ENCODE assay signal across 21 cellular contexts in the genomic region with DNA sequence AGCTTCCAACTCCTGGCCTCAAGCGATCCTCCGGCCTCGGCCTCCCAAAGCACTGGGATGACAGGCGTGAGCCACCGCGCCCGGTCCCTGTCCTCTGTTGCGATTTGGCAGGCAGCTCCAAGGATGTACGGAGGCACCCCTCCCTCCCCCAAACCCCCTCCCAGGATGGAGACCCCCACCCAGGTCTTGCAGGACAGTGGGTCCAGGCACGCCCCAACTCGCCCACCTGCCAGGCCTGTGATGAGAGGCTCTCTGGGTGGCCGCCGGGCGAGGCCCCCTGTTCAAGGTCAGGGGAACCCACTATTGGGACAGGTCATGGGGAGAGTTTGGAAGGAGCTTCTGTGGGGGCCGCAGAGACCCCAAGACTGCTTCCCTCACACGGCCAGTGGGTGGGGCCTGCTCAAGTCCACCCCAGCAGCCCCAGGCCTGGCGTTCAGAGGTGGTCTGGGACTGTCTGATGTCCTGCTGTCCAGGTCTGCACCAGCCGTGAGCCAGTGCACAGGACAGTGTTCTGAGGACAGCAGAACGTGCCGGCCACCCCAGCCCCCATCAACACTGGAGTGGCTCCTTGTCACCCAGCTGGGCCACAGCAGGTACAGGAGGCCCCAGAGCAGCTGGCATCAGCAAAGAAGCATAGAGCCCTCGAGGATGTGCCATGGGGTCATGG. TPM values are rescaled to one million over a fixed set of nuclear protein-coding genes. Genes with fewer than 3 reads are reported as not detected.
DNase-seq lines count a peak whose midpoint lies in the region; ATAC-seq, FAIRE-seq and TF ChIP-seq lines count a peak whose summit lies in the region.
"Had no signal": no experiment of that assay in that cellular context is flagged by ENCODE, and none has a peak within 500 bp of the region (broad histone marks: within the 10 kb centered on the region; RNA-seq: fewer than 3 reads in every experiment).

No MANE protein-coding gene starts in this region.

- no peaks in the 10 kb centered on the region for H3K9me3 Mint-ChIP-seq in naive thymus-derived CD8-positive, alpha-beta T cell
- H3K9me3 Mint-ChIP-seq: neural crest cell had no signal

- H3K9me3 ChIP-seq in right lobe of liver (no peaks in the 10 kb centered on the region), HepG2 (ENCODE audit: low read length) (no peaks in the 10 kb centered on the region)
- H3K9me3 ChIP-seq: MG63, testis had no signal

- peaks cover 0 to 9% (median 0%) of the 10 kb centered on the region in 4 donors for H3K4me1 ChIP-seq in right lobe of liver
- peaks cover 46% of the 10 kb centered on the region for H3K4me1 ChIP-seq in HepG2 (ENCODE audit: insufficient read depth, low read length)
- H3K4me1 ChIP-seq: testis had no signal

- CTCF ChIA-PET in HepG2 (lab: Yijun Ruan, JAX; ENCODE audit: low intra/inter-chr PET ratio, low total read pairs) = no interaction called here

- no peak overlapping the region for H3K9ac ChIP-seq in HepG2 (ENCODE audit: insufficient read depth, low read depth, low read length)

- TF ChIP-seq CTCF in right lobe of liver (IDR thresholded peaks at IDR 0.05) = no peak
- TF ChIP-seq CTCF in HepG2 (CRISPR knock-in tag; IDR thresholded peaks at IDR 0.05) = no peak

- no peak for TF ChIP-seq EP300 in HepG2 (IDR thresholded peaks at IDR 0.05; ENCODE audit: low read depth in 2 of 2, low read length in 2 of 2)
- TF ChIP-seq EP300 in HepG2 (CRISPR knock-in tag; IDR thresholded peaks at IDR 0.05; ENCODE audit: borderline replicate concordance) = no peak

- DNase-seq in right lobe of liver (peak; percentile 17 to 52 (median 42)), HepG2 (ENCODE audit: low spot score) (no peak), frontal cortex (ENCODE audit: low spot score in 2 of 2) (no peak), HK-2 (ENCODE audit: unreplicated experiment) (no peak), OCI-M1 (lab: John Stamatoyannopoulos, UW) (no peak)
- peak in 1 of 10 donors; percentile 43 for DNase-seq in naive thymus-derived CD8-positive, alpha-beta T cell
- no peak for DNase-seq in stimulated activated naive CD4-positive, alpha-beta T cell (lab: John Stamatoyannopoulos, UW)
- DNase-seq: activated T-cell treated with anti-CD3 and anti-CD28 coated beads, Interleukin-2, amount 50 U/mL, for 1 hour; amygdala; DMS53; mesendoderm; MG63; NCI-H1694; NCI-H226; stimulated activated CD4-positive, alpha-beta T cell treated with anti-CD3 and anti-CD28 coated beads, Interleukin-1b, Interleukin-23, amount 100 ng/mL, for 48 hours; T-helper 9 cell; testis had no signal

- H3K4me2 ChIP-seq in HepG2 (ENCODE audit: low read depth, low read length) = no peak overlapping the region; the same call in 1 of the 2 replicates

- peaks cover 0 to 2% (median 0%) of the 10 kb centered on the region in 5 donors for H3K27me3 Mint-ChIP-seq in naive thymus-derived CD8-positive, alpha-beta T cell

- H3K27me3 ChIP-seq in right lobe of liver = peaks cover 0 to 3% of the 10 kb centered on the region in 2 donors
- H3K27me3 ChIP-seq in HepG2 (ENCODE audit: control insufficient read depth in 1 of 2, insufficient read depth in 2 of 2, low read length in 2 of 2) = no peaks in the 10 kb centered on the region
- H3K27me3 ChIP-seq: MG63, testis had no signal

- H3K4me3 Mint-ChIP-seq in naive thymus-derived CD8-positive, alpha-beta T cell = peak overlapping the region in 6 of 10 donors; percentile 22 to 85 (median 61)
- H3K4me3 Mint-ChIP-seq: neural crest cell had no signal

- H3K36me3 ChIP-seq in right lobe of liver (no peaks in the 10 kb centered on the region), HepG2 (replicated peaks in 1 of 2; ENCODE audit: control insufficient read depth in 1 of 2, insufficient read depth in 2 of 2, low read length in 2 of 2) (no peaks in the 10 kb centered on the region; a peak in 1 of 5 replicates)
- H3K36me3 ChIP-seq: MG63 had no signal

- intact Hi-C loops in right lobe of liver (cut with DNase I) (no loop called here), HepG2 (cut with micrococcal nuclease; ENCODE audit: unreplicated experiment) (loop anchor here (5.0 to 10.0 kb wide), 3 partner anchors 47 to 137 kb away; partner anchors contain the start of gene GET4)

- no peaks in the 10 kb centered on the region for H3K79me2 ChIP-seq in HepG2 (ENCODE audit: insufficient read depth, low read length)

- H3K27ac ChIP-seq in right lobe of liver (no peak overlapping the region), HepG2 (ENCODE audit: extremely low read length, insufficient read depth, low read length) (no peak overlapping the region), angular gyrus (ENCODE audit: low read depth, low read length) (peak overlapping the region; percentile 82)
- H3K27ac ChIP-seq: epithelial cell of prostate, testis had no signal

- no peak overlapping the region for H2AFZ ChIP-seq in HepG2 (ENCODE audit: low read length)

- FAIRE-seq in HepG2 (lab: Jason Lieb, UNC) = no peak
- FAIRE-seq in frontal cortex (lab: Jason Lieb, UNC) = no peak

- in situ Hi-C loops in HepG2 (cut with HindIII; ENCODE audit: extremely low pct_ligation_motif_present, low pct_unique_long_range_greater_than_20kb) = no loop called here

- H3K4me3 ChIP-seq in right lobe of liver (no peak overlapping the region), HepG2 (replicated peaks in 1 of 3; ENCODE audit: insufficient read depth in 1 of 3, low read depth in 2 of 3, low read length in 3 of 3) (no peak overlapping the region; a peak in 1 of 6 replicates)
- H3K4me3 ChIP-seq: MG63, testis had no signal

- peaks cover 0 to 14% (median 7%) of the 10 kb centered on the region in 4 donors for H3K4me1 Mint-ChIP-seq in naive thymus-derived CD8-positive, alpha-beta T cell
- H3K4me1 Mint-ChIP-seq: neural crest cell had no signal

- no peak for TF ChIP-seq RAD21 in HepG2 (CRISPR knock-in tag; IDR thresholded peaks at IDR 0.05)

- H3K36me3 Mint-ChIP-seq in naive thymus-derived CD8-positive, alpha-beta T cell = no peaks in the 10 kb centered on the region

- H3K27ac Mint-ChIP-seq in naive thymus-derived CD8-positive, alpha-beta T cell = peak overlapping the region in 2 of 10 donors; percentile 37 to 48

- ATAC-seq in right lobe of liver (no peak), HepG2 (no peak)
- ATAC-seq in naive thymus-derived CD8-positive, alpha-beta T cell = no peak
- ATAC-seq: HCT116 had no signal

- no peaks in the 10 kb centered on the region for H4K20me1 ChIP-seq in HepG2 (ENCODE audit: insufficient read depth, low read length)

- TF ChIP-seq POLR2A in right lobe of liver (IDR thresholded peaks at IDR 0.05) = no peak
- TF ChIP-seq POLR2A in HepG2 (IDR thresholded peaks at IDR 0.05; ENCODE audit: insufficient read depth in 1 of 2, low read depth in 2 of 2, low read length in 2 of 2) = no peak

- POLR2A ChIA-PET in HepG2 (lab: Yijun Ruan, JAX) = interaction anchor here (0.8 to 2.9 kb wide), 3 partner anchors 15 to 51 kb away, joined by 3 to 12 read pairs (median 9); no protein-coding TSS in a partner anchor
- POLR2A ChIA-PET in naive thymus-derived CD8-positive, alpha-beta T cell (lab: Charles Lee) = interaction anchor here (1.0 to 1.7 kb wide), 4 partner anchors 26 to 77 kb away, joined by 3 to 5 read pairs (median 5); no protein-coding TSS in a partner anchor

- no TSS peak for BruUV-seq in HepG2 (replicated peaks; lab: Mats Ljungman, UMichigan)

- WGBS in right lobe of liver (ENCODE audit: insufficient coverage, low coverage, low lambda C conversion rate, missing lambda C conversion rate) = 87% methylated on average over 6 of the region's 21 CpGs
- WGBS in HepG2 (ENCODE audit: low lambda C conversion rate) = 98% methylated on average over 7 of the region's 21 CpGs

RNA-seq across cellular contexts. Expression of gene ADAP1, which starts 2.5 kb away (rescaled TPM):
- total RNA-seq in right lobe of liver (1 to 10 TPM; 1.4 to 4.2 (median 2.7) TPM), HepG2 (2016; rRNA removed; fragmentation: Illumina TruSeq; extraction: Trizol) (18.3 and 24.6 TPM in 2 replicates), frontal cortex (33.8 TPM)
- 23.5 and 25.0 TPM in 2 replicates for total RNA-seq in HepG2 (2016; cell fraction: cytosol; rRNA removed; fragmentation: Illumina TruSeq; extraction: Trizol; ENCODE audit: low read depth)
- 16.6 and 27.2 TPM in 2 replicates for total RNA-seq in HepG2 (2016; cell fraction: insoluble cytoplasmic fraction; rRNA removed; fragmentation: Illumina TruSeq; extraction: Trizol)
- 46.3 and 47.4 TPM in 2 replicates for total RNA-seq in HepG2 (2016; cell fraction: membrane; rRNA removed; fragmentation: Illumina TruSeq; extraction: Trizol)
- 13.2 TPM in 2 replicates for total RNA-seq in HepG2 (2016; cell fraction: nucleus; rRNA removed; fragmentation: Illumina TruSeq; extraction: Trizol)
- polyA plus RNA-seq in HepG2 (2011; rRNA removed) = 10.5 and 15.0 TPM in 2 replicates
- 11.8 and 14.5 TPM in 2 replicates for polyA plus RNA-seq in HepG2 (2011; cell fraction: cytosol; rRNA removed)
- 19.8 and 24.0 TPM in 2 replicates for polyA plus RNA-seq in HepG2 (2011; cell fraction: nucleus; rRNA removed)
- 15.3 and 21.4 TPM in 2 replicates for polyA plus RNA-seq in HepG2 (2012)
- polyA plus RNA-seq in HepG2 (2016; cell fraction: cytosol; fragmentation: Illumina TruSeq; extraction: Trizol; ENCODE audit: low read depth) = 24.2 and 28.1 TPM in 2 replicates
- 17.0 and 28.9 TPM in 2 replicates for polyA plus RNA-seq in HepG2 (2016; cell fraction: insoluble cytoplasmic fraction; fragmentation: Illumina TruSeq; extraction: Trizol; ENCODE audit: low read depth)
- 45.2 and 45.4 TPM in 2 replicates for polyA plus RNA-seq in HepG2 (2016; cell fraction: membrane; fragmentation: Illumina TruSeq; extraction: Trizol; ENCODE audit: low read depth)
- polyA plus RNA-seq in HepG2 (2016; cell fraction: nucleus; fragmentation: Illumina TruSeq; extraction: Trizol; ENCODE audit: insufficient read depth, low read depth) = 26.8 and 30.8 TPM in 2 replicates
- 3.5 and 14.9 TPM in 2 replicates for polyA minus RNA-seq in HepG2 (2011; rRNA and poly(A)+ RNA removed; ENCODE audit: low replicate concordance)
- 7.5 and 11.2 TPM in 2 replicates for polyA minus RNA-seq in HepG2 (2011; cell fraction: cytosol; rRNA and poly(A)+ RNA removed)
- 5.2 and 7.6 TPM in 2 replicates for polyA minus RNA-seq in HepG2 (2011; cell fraction: nucleus; rRNA and poly(A)+ RNA removed)
- total RNA-seq in naive thymus-derived CD8-positive, alpha-beta T cell = 10 to 100 TPM; 12.4 to 14.5 TPM
- 10 to 100 TPM in 1 of 3 donors, 1 to 10 TPM in 2; 7.6 to 18.4 (median 8.2) TPM for polyA plus RNA-seq in naive thymus-derived CD8-positive, alpha-beta T cell

RNA-seq across cellular contexts. Expression of gene COX19, which starts 23.3 kb away (rescaled TPM):
- total RNA-seq in right lobe of liver (1 to 10 TPM; 3.2 to 6.5 (median 4.0) TPM), HepG2 (2016; rRNA removed; fragmentation: Illumina TruSeq; extraction: Trizol) (6.5 and 11.5 TPM in 2 replicates), frontal cortex (13.9 TPM)
- total RNA-seq in HepG2 (2016; cell fraction: cytosol; rRNA removed; fragmentation: Illumina TruSeq; extraction: Trizol; ENCODE audit: low read depth) = 2.6 and 3.0 TPM in 2 replicates
- 7.4 and 15.2 TPM in 2 replicates for total RNA-seq in HepG2 (2016; cell fraction: insoluble cytoplasmic fraction; rRNA removed; fragmentation: Illumina TruSeq; extraction: Trizol)
- 7.6 and 8.2 TPM in 2 replicates for total RNA-seq in HepG2 (2016; cell fraction: membrane; rRNA removed; fragmentation: Illumina TruSeq; extraction: Trizol)
- 21.5 and 23.4 TPM in 2 replicates for total RNA-seq in HepG2 (2016; cell fraction: nucleus; rRNA removed; fragmentation: Illumina TruSeq; extraction: Trizol)
- polyA plus RNA-seq in HepG2 (2011; rRNA removed) = 21.0 and 21.7 TPM in 2 replicates
- polyA plus RNA-seq in HepG2 (2011; cell fraction: cytosol; rRNA removed) = 12.5 and 14.3 TPM in 2 replicates
- 59.5 and 79.7 TPM in 2 replicates for polyA plus RNA-seq in HepG2 (2011; cell fraction: nucleus; rRNA removed)
- polyA plus RNA-seq in HepG2 (2012) = 14.5 and 16.2 TPM in 2 replicates
- polyA plus RNA-seq in HepG2 (2016; cell fraction: cytosol; fragmentation: Illumina TruSeq; extraction: Trizol; ENCODE audit: low read depth) = 2.2 and 2.3 TPM in 2 replicates
- 11.0 and 11.3 TPM in 2 replicates for polyA plus RNA-seq in HepG2 (2016; cell fraction: insoluble cytoplasmic fraction; fragmentation: Illumina TruSeq; extraction: Trizol; ENCODE audit: low read depth)
- polyA plus RNA-seq in HepG2 (2016; cell fraction: membrane; fragmentation: Illumina TruSeq; extraction: Trizol; ENCODE audit: low read depth) = 3.6 and 3.8 TPM in 2 replicates
- 32.8 and 35.0 TPM in 2 replicates for polyA plus RNA-seq in HepG2 (2016; cell fraction: nucleus; fragmentation: Illumina TruSeq; extraction: Trizol; ENCODE audit: insufficient read depth, low read depth)
- polyA minus RNA-seq in HepG2 (2011; rRNA and poly(A)+ RNA removed; ENCODE audit: low replicate concordance) = 12.8 and 23.5 TPM in 2 replicates
- 3.6 and 5.4 TPM in 2 replicates for polyA minus RNA-seq in HepG2 (2011; cell fraction: cytosol; rRNA and poly(A)+ RNA removed)
- polyA minus RNA-seq in HepG2 (2011; cell fraction: nucleus; rRNA and poly(A)+ RNA removed) = 50.6 and 61.9 TPM in 2 replicates
- total RNA-seq in naive thymus-derived CD8-positive, alpha-beta T cell = 10 to 100 TPM; 46.9 to 49.0 TPM
- 10 to 100 TPM; 19.3 to 21.5 (median 20.2) TPM for polyA plus RNA-seq in naive thymus-derived CD8-positive, alpha-beta T cell

RNA-seq across cellular contexts. Expression of gene CYP2W1, which starts 31.0 kb away (rescaled TPM):
- total RNA-seq in right lobe of liver (not detected), HepG2 (2016; rRNA removed; fragmentation: Illumina TruSeq; extraction: Trizol) (11.7 and 31.7 TPM in 2 replicates), frontal cortex (not detected)
- total RNA-seq in HepG2 (2016; cell fraction: cytosol; rRNA removed; fragmentation: Illumina TruSeq; extraction: Trizol; ENCODE audit: low read depth) = 6.8 and 8.3 TPM in 2 replicates
- 10.2 and 31.7 TPM in 2 replicates for total RNA-seq in HepG2 (2016; cell fraction: insoluble cytoplasmic fraction; rRNA removed; fragmentation: Illumina TruSeq; extraction: Trizol)
- total RNA-seq in HepG2 (2016; cell fraction: membrane; rRNA removed; fragmentation: Illumina TruSeq; extraction: Trizol) = 10.9 and 11.0 TPM in 2 replicates
- 35.8 and 47.0 TPM in 2 replicates for total RNA-seq in HepG2 (2016; cell fraction: nucleus; rRNA removed; fragmentation: Illumina TruSeq; extraction: Trizol)
- 19.5 and 32.7 TPM in 2 replicates for polyA plus RNA-seq in HepG2 (2011; rRNA removed)
- 9.5 and 22.3 TPM in 2 replicates for polyA plus RNA-seq in HepG2 (2011; cell fraction: cytosol; rRNA removed)
- 171 and 205 TPM in 2 replicates for polyA plus RNA-seq in HepG2 (2011; cell fraction: nucleus; rRNA removed)
- 20.0 and 28.3 TPM in 2 replicates for polyA plus RNA-seq in HepG2 (2012)
- polyA plus RNA-seq in HepG2 (2016; cell fraction: cytosol; fragmentation: Illumina TruSeq; extraction: Trizol; ENCODE audit: low read depth) = 5.5 and 6.2 TPM in 2 replicates
- 14.3 and 20.7 TPM in 2 replicates for polyA plus RNA-seq in HepG2 (2016; cell fraction: insoluble cytoplasmic fraction; fragmentation: Illumina TruSeq; extraction: Trizol; ENCODE audit: low read depth)
- 8.5 and 9.6 TPM in 2 replicates for polyA plus RNA-seq in HepG2 (2016; cell fraction: membrane; fragmentation: Illumina TruSeq; extraction: Trizol; ENCODE audit: low read depth)
- polyA plus RNA-seq in HepG2 (2016; cell fraction: nucleus; fragmentation: Illumina TruSeq; extraction: Trizol; ENCODE audit: insufficient read depth, low read depth) = 135 and 137 TPM in 2 replicates
- 66.3 TPM in 1 of 2 replicates, not detected in the other for polyA minus RNA-seq in HepG2 (2011; rRNA and poly(A)+ RNA removed; ENCODE audit: low replicate concordance)
- 26.5 and 32.3 TPM in 2 replicates for polyA minus RNA-seq in HepG2 (2011; cell fraction: cytosol; rRNA and poly(A)+ RNA removed)
- 88.4 and 113 TPM in 2 replicates for polyA minus RNA-seq in HepG2 (2011; cell fraction: nucleus; rRNA and poly(A)+ RNA removed)
- not detected for total RNA-seq in naive thymus-derived CD8-positive, alpha-beta T cell
- not detected for polyA plus RNA-seq in naive thymus-derived CD8-positive, alpha-beta T cell
- total RNA-seq: neural crest cell had no signal

Comparison
In these comparisons a context has a peak if more than half of its experiments do, and no peak if none do; other contexts are left out.
1. DNase-seq: peak in right lobe of liver (3 of 3); none in HepG2 (single experiment), frontal cortex (0 of 2), stimulated activated naive CD4-positive, alpha-beta T cell (0 of 6), HK-2 (single experiment) and OCI-M1 (single experiment).